In genomic region chr19:5232798-5233505, GRCh38 we compare ENCODE assay signal across 30 cellular contexts.
"Had no signal": no experiment of that assay in that cellular context is flagged by ENCODE, and none has a peak within 500 bp of the region (broad histone marks: within the 10 kb centered on the region; RNA-seq: fewer than 3 reads in every experiment).

No MANE protein-coding gene starts in this region.

- H3K27ac Mint-ChIP-seq: activated CD8-positive, alpha-beta T cell treated with anti-CD3 and anti-CD28 coated beads for 36 hours; activated T-helper 17 cell treated with anti-CD3 and anti-CD28 coated beads, Interleukin-2, amount 50 U/mL, for 72 hours; effector memory CD8-positive, alpha-beta T cell; naive thymus-derived CD8-positive, alpha-beta T cell; stimulated activated naive B cell treated with anti-CD40 and anti-IgM and Interleukin-4, amounts not matched to agents 10 μg/mL and 1 μg/mL and 100 μg/mL, for 72 hours had no signal

- DNase-seq: activated CD4-positive, alpha-beta T cell treated with anti-CD3 and anti-CD28 coated beads, Interleukin-2, amount 50 U/mL, for 1 hour; activated CD4-positive, CD25-positive, alpha-beta regulatory T cell treated with anti-CD3 and anti-CD28 coated beads, Interleukin-2, amount 50 U/mL, for 72 hours; activated CD8-positive, alpha-beta T cell treated with anti-CD3 and anti-CD28 coated beads for 36 hours; activated gamma-delta T cell treated with Interleukin-2 at 50 U/mL for 16 hours; activated naive CD4-positive, alpha-beta T cell treated with anti-CD3 and anti-CD28 coated beads, Interleukin-2, amount 50 U/mL, for 16 hours; activated T-cell treated with anti-CD3 and anti-CD28 coated beads, Interleukin-2, amount 50 U/mL, for 4 hours; amniotic stem cell; brain microvascular endothelial cell; caudate nucleus; cortex of kidney; effector memory CD8-positive, alpha-beta T cell; gastrocnemius medialis; glutamatergic neuron; left lung; lower lobe of right lung; mesenchymal stem cell; naive thymus-derived CD8-positive, alpha-beta T cell; retina; stimulated activated CD4-positive, alpha-beta T cell treated with anti-CD3 and anti-CD28 coated beads, Interleukin-1b, Interleukin-23, amount 100 ng/mL, for 48 hours; stimulated activated CD4-positive, alpha-beta T cell treated with anti-CD3 and anti-CD28 coated beads, Interleukin-4, amount 100 ng/mL, for 4 hours; stimulated activated naive B cell treated with anti-CD40 and anti-IgM and Interleukin-4, amounts not matched to agents 10 μg/mL and 1 μg/mL and 100 μg/mL, for 72 hours; stomach; thyroid gland; upper lobe of left lung had no signal

- H3K36me3 Mint-ChIP-seq: naive thymus-derived CD8-positive, alpha-beta T cell had no signal

- H3K4me3 ChIP-seq: gastrocnemius medialis, left lung, lower lobe of right lung, pancreas, prostate gland, smooth muscle cell, stomach, thyroid gland, upper lobe of left lung, vagina had no signal

- H3K4me1 Mint-ChIP-seq: neural crest cell had no signal

- H3K4me1 ChIP-seq: gastrocnemius medialis, lower lobe of right lung, pancreas, prostate gland, thyroid gland had no signal

- H3K27me3 ChIP-seq: brain microvascular endothelial cell, gastrocnemius medialis, pancreas, thyroid gland, upper lobe of left lung, vagina had no signal

- ATAC-seq: activated CD8-positive, alpha-beta T cell treated with anti-CD3 and anti-CD28 coated beads for 36 hours; activated T-cell treated with anti-CD3 and anti-CD28 coated beads, Interleukin-2, amount 50 U/mL, for 4 hours; activated T-helper 17 cell treated with anti-CD3 and anti-CD28 coated beads, Interleukin-2, amount 50 U/mL, for 72 hours; effector memory CD8-positive, alpha-beta T cell; gastrocnemius medialis; left lung; lower lobe of right lung; naive thymus-derived CD8-positive, alpha-beta T cell; stimulated activated naive B cell treated with anti-CD40 and anti-IgM and Interleukin-4, amounts not matched to agents 10 μg/mL and 1 μg/mL and 100 μg/mL, for 72 hours had no signal

- H3K9me3 ChIP-seq: gastrocnemius medialis, left lung, lower lobe of right lung, pancreas, prostate gland, thyroid gland, upper lobe of left lung, vagina had no signal

- H3K9me3 Mint-ChIP-seq: activated CD8-positive, alpha-beta T cell treated with anti-CD3 and anti-CD28 coated beads for 36 hours; activated T-cell treated with anti-CD3 and anti-CD28 coated beads, Interleukin-2, amount 50 U/mL, for 4 hours; activated T-helper 17 cell treated with anti-CD3 and anti-CD28 coated beads, Interleukin-2, amount 50 U/mL, for 72 hours; effector memory CD8-positive, alpha-beta T cell; naive thymus-derived CD8-positive, alpha-beta T cell; neural crest cell; stimulated activated naive B cell treated with anti-CD40 and anti-IgM and Interleukin-4, amounts not matched to agents 10 μg/mL and 1 μg/mL and 100 μg/mL, for 72 hours had no signal

- H3K36me3 ChIP-seq: pancreas, prostate gland had no signal

- H3K27ac ChIP-seq: brain microvascular endothelial cell, gastrocnemius medialis, left lung, lower lobe of right lung, pancreas, prostate gland, stomach, thyroid gland, upper lobe of left lung, vagina had no signal

- H3K4me2 ChIP-seq: smooth muscle cell had no signal

- H3K4me3 Mint-ChIP-seq: activated CD8-positive, alpha-beta T cell treated with anti-CD3 and anti-CD28 coated beads for 36 hours; activated T-cell treated with anti-CD3 and anti-CD28 coated beads, Interleukin-2, amount 50 U/mL, for 4 hours; activated T-helper 17 cell treated with anti-CD3 and anti-CD28 coated beads, Interleukin-2, amount 50 U/mL, for 72 hours; effector memory CD8-positive, alpha-beta T cell; naive thymus-derived CD8-positive, alpha-beta T cell; neural crest cell; stimulated activated naive B cell treated with anti-CD40 and anti-IgM and Interleukin-4, amounts not matched to agents 10 μg/mL and 1 μg/mL and 100 μg/mL, for 72 hours had no signal
